Comparison of ENCODE assay signal across 8 cellular contexts in genomic region chr19:57746580-57747471, GRCh38. TPM values are rescaled to one million over a fixed set of nuclear protein-coding genes. Genes with fewer than 3 reads are reported as not detected.
DNase-seq lines count a peak whose midpoint lies in the region; TF ChIP-seq lines count a peak whose summit lies in the region.

TSS of gene ZNF776 (plus strand) at chr19:57746815. CDS start at chr19:57747059, 244 bp downstream.

- H2BK120ac ChIP-seq in mesendoderm (ENCODE audit: low read depth, low read length) = no peak within 1 kb of the TSS

- DNase-seq in COR-L47 (lab: John Stamatoyannopoulos, UW) (peak; percentile 83), GM20000 (ENCODE audit: low spot score) (peak; percentile 90), HS-5 (ENCODE audit: low read depth) (peak; percentile 67), NOMO-1 (lab: John Stamatoyannopoulos, UW; ENCODE audit: unreplicated experiment in 2 of 2) (peak; percentile 89 to 92), endodermal cell (peak; percentile 93), mesendoderm (peak; percentile 97)
- peak; percentile 65 to 73 for DNase-seq in activated CD8-positive, alpha-beta memory T cell treated with anti-CD3 and anti-CD28 coated beads for 4 hours (ENCODE audit: low read depth in 2 of 2)
- DNase-seq in stimulated activated CD8-positive, alpha-beta memory T cell treated with anti-CD3 and anti-CD28 coated beads, Interleukin-12 subunit alpha, Interleukin-12 subunit beta, amount 100 ng/mL, for 4 hours (ENCODE audit: low read depth) = peak; percentile 64

- peak within 1 kb of the TSS; percentile 99 for H3K4me3 ChIP-seq in endodermal cell (ENCODE audit: low read length)
- H3K4me3 ChIP-seq in mesendoderm (ENCODE audit: low read length) = peak within 1 kb of the TSS; percentile 85

- no peak within 1 kb of the TSS for H3K23ac ChIP-seq in mesendoderm (ENCODE audit: low read length)

- H3K79me2 ChIP-seq in mesendoderm (ENCODE audit: control insufficient read depth, insufficient read depth, low read length) = peaks cover 30% of the 10 kb centered on the region

- no peak within 1 kb of the TSS for H4K8ac ChIP-seq in mesendoderm (ENCODE audit: low read depth, low read length)

- no peaks in the 10 kb centered on the region for H3K27me3 ChIP-seq in endodermal cell (ENCODE audit: control insufficient read depth, insufficient read depth, low read length, poor library complexity, severe bottlenecking)
- no peaks in the 10 kb centered on the region for H3K27me3 ChIP-seq in mesendoderm (ENCODE audit: insufficient read depth, low read length, poor library complexity)

- TF ChIP-seq CTCF in GM20000 (IDR thresholded peaks at IDR 0.05; ENCODE audit: extremely low read depth, missing control alignments) (no peak), endodermal cell (conservative IDR thresholded peaks at IDR 0.05) (no peak)

- peaks cover 40% of the 10 kb centered on the region for H3K36me3 Mint-ChIP-seq in endodermal cell (ENCODE audit: low read depth)

- peaks cover 25% of the 10 kb centered on the region for H3K79me1 ChIP-seq in mesendoderm (ENCODE audit: low read length)

- H2BK15ac ChIP-seq in mesendoderm (replicated peaks; ENCODE audit: low read depth) = no peak within 1 kb of the TSS

- peaks cover 13% of the 10 kb centered on the region for H3K4me1 Mint-ChIP-seq in endodermal cell

- no peak within 1 kb of the TSS for H2AK5ac ChIP-seq in mesendoderm (ENCODE audit: low read length)

- H4K5ac ChIP-seq in mesendoderm (ENCODE audit: low read length) = no peak within 1 kb of the TSS

- H3K36me3 ChIP-seq in endodermal cell (ENCODE audit: control insufficient read depth, insufficient read depth, low read length) = peaks cover 37% of the 10 kb centered on the region
- H3K36me3 ChIP-seq in mesendoderm (ENCODE audit: control insufficient read depth, insufficient read depth, low read length) = peaks cover 2% of the 10 kb centered on the region

- H3K9ac ChIP-seq in endodermal cell (ENCODE audit: extremely low read depth, low read length, poor library complexity, severe bottlenecking) (peak within 1 kb of the TSS; percentile 92), mesendoderm (ENCODE audit: low read length) (peak within 1 kb of the TSS; percentile 84)

- 2 to 4% methylated on average over 18 to 51 of the region's 51 CpGs for WGBS in endodermal cell (ENCODE audit: insufficient coverage in 1 of 2, insufficient read length in 1 of 2), 2 experiments
- no CpG with 5 or more reads among the region's 51 CpGs for WGBS in mesendoderm (ENCODE audit: extremely low coverage, insufficient coverage, low lambda C conversion rate)

- peak within 1 kb of the TSS; percentile 94 for H3K56ac ChIP-seq in mesendoderm (ENCODE audit: low read length)

- peak within 1 kb of the TSS; percentile 100 for H3K4me3 Mint-ChIP-seq in endodermal cell

- peak within 1 kb of the TSS; percentile 98 for H3K27ac Mint-ChIP-seq in endodermal cell

- H3K4me2 ChIP-seq in mesendoderm (ENCODE audit: low read length) = peak within 1 kb of the TSS; percentile 92

- no peak within 1 kb of the TSS for H3K4ac ChIP-seq in mesendoderm (ENCODE audit: low read depth, low read length)

- H3K27ac ChIP-seq in endodermal cell (ENCODE audit: low read depth, low read length) (peak within 1 kb of the TSS; percentile 38), mesendoderm (ENCODE audit: low read depth, low read length) (no peak within 1 kb of the TSS)

- H3K9me3 ChIP-seq in endodermal cell (ENCODE audit: control insufficient read depth, low read length) = no peaks in the 10 kb centered on the region

- H2BK5ac ChIP-seq in mesendoderm (ENCODE audit: low read length) = no peak within 1 kb of the TSS

- H3K27me3 Mint-ChIP-seq in endodermal cell (ENCODE audit: insufficient read depth) = peaks cover 3% of the 10 kb centered on the region

- H3K9me3 Mint-ChIP-seq in endodermal cell = peaks cover 10% of the 10 kb centered on the region

- H3K18ac ChIP-seq in mesendoderm (ENCODE audit: low read length) = peak within 1 kb of the TSS; percentile 42

- H3K4me1 ChIP-seq in endodermal cell (ENCODE audit: control insufficient read depth, insufficient read depth, low read length) = no peaks in the 10 kb centered on the region
- peaks cover 6% of the 10 kb centered on the region for H3K4me1 ChIP-seq in mesendoderm (ENCODE audit: control insufficient read depth, low read depth, low read length)

RNA-seq across cellular contexts. Expression of gene ZNF776, which starts in this region (rescaled TPM):
- 10 to 100 TPM; 16.2 to 21.4 TPM for total RNA-seq in endodermal cell
- polyA plus RNA-seq in endodermal cell (2013, experiment 1 of 2) = 19.0 TPM
- 18.1 TPM for polyA plus RNA-seq in endodermal cell (2013, experiment 2 of 2)
- polyA plus RNA-seq in mesendoderm (2013, experiment 1 of 2) = 7.4 TPM
- polyA plus RNA-seq in mesendoderm (2013, experiment 2 of 2) = 7.2 TPM
